Comparison of ENCODE assay signal across 9 cellular contexts in genomic region chr14:92680781-92681650, GRCh38.
DNase-seq lines count a peak whose midpoint lies in the region; ATAC-seq, FAIRE-seq and TF ChIP-seq lines count a peak whose summit lies in the region.
"Had no signal": no experiment of that assay in that cellular context is flagged by ENCODE, and none has a peak within 500 bp of the region (broad histone marks: within the 10 kb centered on the region; RNA-seq: fewer than 3 reads in every experiment).

No MANE protein-coding gene starts in this region.

- H3K36me3 ChIP-seq in bronchial epithelial cell (ENCODE audit: control insufficient read depth, insufficient read depth, low read length) (peaks cover 3% of the 10 kb centered on the region), kidney (ENCODE audit: control insufficient read depth in 1 of 2, insufficient read depth in 2 of 2, low read length in 2 of 2) (peaks cover 0 to 2% of the 10 kb centered on the region in 2 donors)

- H3K27ac ChIP-seq in kidney (ENCODE audit: low read depth in 2 of 2, low read length in 2 of 2) = no peak overlapping the region

- TF ChIP-seq CTCF in bronchial epithelial cell (IDR thresholded peaks at IDR 0.05; ENCODE audit: insufficient read depth, low read length, severe bottlenecking) = peak; percentile 92
- peak; percentile 85 for TF ChIP-seq CTCF in kidney (IDR thresholded peaks at IDR 0.05; ENCODE audit: borderline replicate concordance, extremely low read depth, insufficient read depth)

- DNase-seq in DMS53 (lab: John Stamatoyannopoulos, UW) (peak; percentile 65), DMS53 treated with DMSO at 0.1 percent for 48 hours (lab: John Stamatoyannopoulos, UW; ENCODE audit: unreplicated experiment) (no peak), NCI-H2227 (lab: John Stamatoyannopoulos, UW; ENCODE audit: unreplicated experiment) (peak; percentile 69), bronchial epithelial cell (ENCODE audit: low read depth) (peak; percentile 65), kidney (peak; percentile 81)
- DNase-seq in stimulated activated CD4-positive, alpha-beta T cell treated with anti-CD3 and anti-CD28 coated beads, Interleukin-2, amount 100 ng/mL, for 48 hours = peak; percentile 70 to 73

- no peak overlapping the region for H3K9ac ChIP-seq in kidney (ENCODE audit: low read length in 2 of 2)

- no peaks in the 10 kb centered on the region for H3K27me3 ChIP-seq in bronchial epithelial cell (ENCODE audit: control insufficient read depth, insufficient read depth, low read length)

- H3K4me3 ChIP-seq in bronchial epithelial cell (ENCODE audit: low read depth, low read length) (no peak overlapping the region), kidney (ENCODE audit: low read length in 2 of 2) (no peak overlapping the region)

- no peaks in the 10 kb centered on the region for H3K9me3 ChIP-seq in kidney (ENCODE audit: control insufficient read depth in 1 of 2, low read length in 2 of 2)

- peak; percentile 42 to 54 for ATAC-seq in activated CD4-positive, CD25-positive, alpha-beta regulatory T cell treated with anti-CD3 and anti-CD28 coated beads, Interleukin-2, amount 50 U/mL, for 24 hours
- ATAC-seq in HG02884 (IDR thresholded peaks at IDR 0.05; ENCODE audit: unreplicated experiment) = no peak

- FAIRE-seq in bronchial epithelial cell (lab: Jason Lieb, UNC) (no peak), kidney (lab: Jason Lieb, UNC) (no peak)
- FAIRE-seq: A204.1 had no signal

- H3K4me1 ChIP-seq in kidney (ENCODE audit: control insufficient read depth in 1 of 2, insufficient read depth in 1 of 2, low read depth in 1 of 2, low read length in 2 of 2) = no peaks in the 10 kb centered on the region

- intact Hi-C loops in kidney (cut with DNase I) = no loop called here
